7 cellular contexts compared by ENCODE assay signal in the genomic region with DNA sequence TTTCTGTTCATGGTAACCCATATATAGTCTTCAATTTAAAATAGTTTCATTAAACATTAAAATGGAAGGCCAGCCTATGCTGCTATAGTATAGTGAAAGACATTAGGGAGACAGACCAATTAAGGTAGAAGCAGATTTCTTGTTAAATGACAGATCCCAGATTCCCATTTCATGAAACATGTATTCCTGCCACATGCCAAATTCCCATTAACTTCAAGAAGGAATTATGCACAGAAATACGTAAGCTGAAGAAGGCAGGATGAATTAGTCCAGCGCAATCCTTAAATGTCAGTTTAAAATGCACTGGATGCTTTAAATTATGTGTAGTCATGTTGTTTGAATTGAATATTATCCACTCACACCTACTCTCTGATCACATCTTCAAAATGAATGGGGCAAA.
"Had no signal": no experiment of that assay in that cellular context is flagged by ENCODE, and none has a peak within 500 bp of the region (broad histone marks: within the 10 kb centered on the region; RNA-seq: fewer than 3 reads in every experiment).

No MANE protein-coding gene starts in this region.

- DNase-seq: GDM1, GF-D8 had no signal

- FAIRE-seq: GM12878, GM12891, GM12892, GM18507, GM19239 had no signal

- ATAC-seq: GM12878 had no signal

- H3K4me3 ChIP-seq: GM12878 had no signal
